17 cellular contexts compared by ENCODE assay signal in the genomic region with DNA sequence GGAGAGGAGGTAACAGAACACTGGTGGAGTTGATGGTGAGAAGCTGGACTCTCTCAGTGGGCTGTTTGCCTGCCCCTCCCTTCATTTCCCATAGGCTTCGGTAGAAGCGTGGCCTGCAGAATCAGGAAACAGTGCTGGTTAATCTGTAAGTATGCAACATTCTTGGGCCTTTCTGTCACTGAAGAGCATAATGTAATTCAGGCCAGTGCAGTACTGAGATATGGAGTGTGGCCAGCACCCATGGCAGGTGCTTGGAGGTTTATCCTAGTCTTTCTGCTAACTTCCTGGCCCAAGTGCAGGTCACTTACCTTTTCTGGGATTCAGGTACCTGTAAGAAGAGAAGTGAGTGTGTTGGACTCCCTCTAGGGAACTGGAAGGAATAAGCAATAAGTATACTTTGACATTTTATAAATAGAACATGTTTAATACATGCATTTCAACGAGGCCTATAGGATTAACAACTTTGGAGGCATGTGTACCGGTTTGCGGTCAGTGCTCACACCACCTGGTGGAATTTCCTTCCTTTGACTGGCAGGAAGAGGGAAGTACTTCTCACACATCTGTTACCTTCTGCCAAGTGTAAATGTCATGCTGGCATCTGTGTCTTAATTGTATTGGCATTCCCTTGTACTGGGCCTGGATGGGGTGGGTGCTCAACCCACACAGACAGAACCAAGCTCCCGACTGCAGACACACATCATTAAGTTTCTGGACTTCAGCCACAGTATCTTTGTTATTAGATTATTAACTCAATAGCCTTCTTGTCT.
DNase-seq lines count a peak whose midpoint lies in the region; ATAC-seq, FAIRE-seq and TF ChIP-seq lines count a peak whose summit lies in the region.
"Had no signal": no experiment of that assay in that cellular context is flagged by ENCODE, and none has a peak within 500 bp of the region (broad histone marks: within the 10 kb centered on the region; RNA-seq: fewer than 3 reads in every experiment).

No MANE protein-coding gene starts in this region.

- H3K27me3 Mint-ChIP-seq in endothelial cell (ENCODE audit: unreplicated experiment): no peaks in the 10 kb centered on the region
- no peaks in the 10 kb centered on the region for H3K27me3 Mint-ChIP-seq in activated naive CD8-positive, alpha-beta T cell treated with anti-CD3 and anti-CD28 coated beads for 36 hours

- H3K4me3 Mint-ChIP-seq in endothelial cell (ENCODE audit: unreplicated experiment): peak overlapping the region; percentile 15
- no peak overlapping the region for H3K4me3 Mint-ChIP-seq in activated naive CD8-positive, alpha-beta T cell treated with anti-CD3 and anti-CD28 coated beads for 36 hours
- H3K4me3 Mint-ChIP-seq: activated naive CD8-positive, alpha-beta T cell; brain; endodermal cell had no signal

- H3K27me3 ChIP-seq in pancreas: peaks cover 0 to 13% (median 0%) of the 10 kb centered on the region in 4 donors

- intact Hi-C loops in pancreas (cut with DNase I): no loop called here

- 50 to 53% methylated on average over 6 of the region's 6 CpGs for WGBS in pancreas, 2 donors

- H3K9me3 ChIP-seq in pancreas: no peaks in the 10 kb centered on the region

- TF ChIP-seq CTCF in endothelial cell (IDR thresholded peaks at IDR 0.05; ENCODE audit: unreplicated experiment) (no peak), pancreas (IDR thresholded peaks at IDR 0.05) (no peak)

- H3K4me1 Mint-ChIP-seq in endothelial cell (ENCODE audit: unreplicated experiment): peaks cover 21% of the 10 kb centered on the region
- H3K4me1 Mint-ChIP-seq in activated naive CD8-positive, alpha-beta T cell treated with anti-CD3 and anti-CD28 coated beads for 36 hours: no peaks in the 10 kb centered on the region

- DNase-seq in Daoy (ENCODE audit: low read depth) (peak; percentile 51), NCI-H69 (lab: John Stamatoyannopoulos, UW) (peak; percentile 65), endothelial cell (ENCODE audit: low spot score) (no peak), pancreas (peak in 3 of 6 donors; percentile 12 to 33 (median 22)), AG20443 (ENCODE audit: low spot score) (no peak), NCI-H1694 treated with DMSO at 0.1 percent for 48 hours (lab: John Stamatoyannopoulos, UW) (no peak)
- DNase-seq in activated naive CD8-positive, alpha-beta T cell treated with anti-CD3 and anti-CD28 coated beads for 36 hours: no peak
- DNase-seq: activated CD4-positive, alpha-beta T cell treated with anti-CD3 and anti-CD28 coated beads for 1 hour; endodermal cell; KG1; NCI-H2081; NCI-H446 treated with DMSO at 0.1 percent for 48 hours; stimulated activated CD4-positive, alpha-beta T cell treated with anti-CD3 and anti-CD28 coated beads, Interleukin-12 subunit alpha, Interleukin-12 subunit beta, amount 100 ng/mL, for 4 hours had no signal

- FAIRE-seq in pancreas (lab: Jason Lieb, UNC): no peak
- FAIRE-seq: colon had no signal

- H3K4me3 ChIP-seq in pancreas: no peak overlapping the region

- H3K4me1 ChIP-seq in pancreas: peaks cover 0 to 16% (median 12%) of the 10 kb centered on the region in 3 donors

- ATAC-seq in pancreas: peak; percentile 38 to 51 (median 46)
- ATAC-seq in HG02588 (IDR thresholded peaks at IDR 0.05; ENCODE audit: unreplicated experiment): no peak

- H3K9me3 Mint-ChIP-seq in endothelial cell (ENCODE audit: unreplicated experiment): no peaks in the 10 kb centered on the region
- no peaks in the 10 kb centered on the region for H3K9me3 Mint-ChIP-seq in activated naive CD8-positive, alpha-beta T cell treated with anti-CD3 and anti-CD28 coated beads for 36 hours
- H3K9me3 Mint-ChIP-seq: endodermal cell had no signal

- H3K36me3 Mint-ChIP-seq in endothelial cell (ENCODE audit: low read depth, unreplicated experiment): no peaks in the 10 kb centered on the region
- no peaks in the 10 kb centered on the region for H3K36me3 Mint-ChIP-seq in activated naive CD8-positive, alpha-beta T cell treated with anti-CD3 and anti-CD28 coated beads for 36 hours
- H3K36me3 Mint-ChIP-seq: activated naive CD8-positive, alpha-beta T cell; brain had no signal

- H3K27ac Mint-ChIP-seq in endothelial cell (ENCODE audit: unreplicated experiment): peak overlapping the region; percentile 73
- H3K27ac Mint-ChIP-seq in activated naive CD8-positive, alpha-beta T cell treated with anti-CD3 and anti-CD28 coated beads for 36 hours: no peak overlapping the region
- H3K27ac Mint-ChIP-seq: activated naive CD8-positive, alpha-beta T cell; endodermal cell had no signal

- H3K27ac ChIP-seq in pancreas: peak overlapping the region in 3 of 4 donors; percentile 17 to 75 (median 50)

- H3K36me3 ChIP-seq in pancreas: no peaks in the 10 kb centered on the region

Comparison
In these comparisons a context has a peak if more than half of its experiments do, and no peak if none do; other contexts are left out.
1. DNase-seq: peak in Daoy (single experiment) and NCI-H69 (single experiment); none in endothelial cell (single experiment), AG20443 (single experiment), activated naive CD8-positive, alpha-beta T cell treated with anti-CD3 and anti-CD28 coated beads for 36 hours (single experiment) and NCI-H1694 treated with DMSO at 0.1 percent for 48 hours (single experiment).